7 cellular contexts compared by ENCODE assay signal in the genomic region with DNA sequence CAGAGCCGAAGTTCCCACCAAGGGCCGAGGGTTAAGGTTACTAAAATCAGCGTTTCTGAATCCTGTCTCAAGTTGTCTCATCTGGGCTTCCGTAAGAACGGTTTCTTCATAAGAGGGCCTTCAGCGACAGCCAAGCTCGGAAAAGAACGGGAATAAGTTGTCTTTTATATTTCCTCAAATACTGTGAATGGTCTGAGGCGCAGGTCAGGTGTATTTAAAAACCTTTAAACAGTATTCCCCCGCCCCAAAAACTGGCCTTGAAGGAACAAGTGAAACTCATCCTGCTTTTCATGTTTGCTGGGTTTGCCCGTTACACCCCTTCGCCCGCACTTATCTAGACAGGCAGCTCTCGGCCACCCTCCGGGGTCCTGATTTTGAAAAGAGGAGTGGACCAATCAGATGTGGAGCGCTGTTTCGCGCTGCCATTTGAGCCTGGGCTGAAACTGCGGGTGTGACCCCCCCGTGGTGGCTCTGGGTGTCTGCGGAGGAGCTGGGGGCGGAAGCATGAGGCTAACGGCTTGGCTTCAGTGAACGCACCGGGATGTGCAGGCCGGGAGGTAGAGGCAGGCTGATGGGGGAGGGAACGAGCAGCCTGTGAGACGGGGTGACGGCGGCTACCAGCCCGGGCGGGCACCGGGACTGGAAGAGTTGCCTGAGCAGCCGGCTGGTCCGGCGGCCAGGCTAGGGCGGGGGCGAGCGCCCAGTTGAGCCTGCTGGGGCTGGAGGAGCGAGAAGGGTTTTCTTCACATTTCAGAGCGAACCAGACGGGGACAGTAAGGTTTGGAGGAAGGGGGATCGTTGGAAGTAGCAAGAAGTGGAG. TPM values are rescaled to one million over a fixed set of nuclear protein-coding genes. Genes with fewer than 3 reads are reported as not detected.
DNase-seq lines count a peak whose midpoint lies in the region; ATAC-seq, FAIRE-seq and TF ChIP-seq lines count a peak whose summit lies in the region.
"Not testable (repeated sequence)": the region's sequence is repeated elsewhere in the genome, so short reads cannot be mapped to it uniquely, and the experiment has no call there.

A gene with protein sequence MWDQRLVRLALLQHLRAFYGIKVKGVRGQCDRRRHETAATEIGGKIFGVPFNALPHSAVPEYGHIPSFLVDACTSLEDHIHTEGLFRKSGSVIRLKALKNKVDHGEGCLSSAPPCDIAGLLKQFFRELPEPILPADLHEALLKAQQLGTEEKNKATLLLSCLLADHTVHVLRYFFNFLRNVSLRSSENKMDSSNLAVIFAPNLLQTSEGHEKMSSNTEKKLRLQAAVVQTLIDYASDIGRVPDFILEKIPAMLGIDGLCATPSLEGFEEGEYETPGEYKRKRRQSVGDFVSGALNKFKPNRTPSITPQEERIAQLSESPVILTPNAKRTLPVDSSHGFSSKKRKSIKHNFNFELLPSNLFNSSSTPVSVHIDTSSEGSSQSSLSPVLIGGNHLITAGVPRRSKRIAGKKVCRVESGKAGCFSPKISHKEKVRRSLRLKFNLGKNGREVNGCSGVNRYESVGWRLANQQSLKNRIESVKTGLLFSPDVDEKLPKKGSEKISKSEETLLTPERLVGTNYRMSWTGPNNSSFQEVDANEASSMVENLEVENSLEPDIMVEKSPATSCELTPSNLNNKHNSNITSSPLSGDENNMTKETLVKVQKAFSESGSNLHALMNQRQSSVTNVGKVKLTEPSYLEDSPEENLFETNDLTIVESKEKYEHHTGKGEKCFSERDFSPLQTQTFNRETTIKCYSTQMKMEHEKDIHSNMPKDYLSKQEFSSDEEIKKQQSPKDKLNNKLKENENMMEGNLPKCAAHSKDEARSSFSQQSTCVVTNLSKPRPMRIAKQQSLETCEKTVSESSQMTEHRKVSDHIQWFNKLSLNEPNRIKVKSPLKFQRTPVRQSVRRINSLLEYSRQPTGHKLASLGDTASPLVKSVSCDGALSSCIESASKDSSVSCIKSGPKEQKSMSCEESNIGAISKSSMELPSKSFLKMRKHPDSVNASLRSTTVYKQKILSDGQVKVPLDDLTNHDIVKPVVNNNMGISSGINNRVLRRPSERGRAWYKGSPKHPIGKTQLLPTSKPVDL (plus strand): TSS at position 454 of the 820 bp plus-strand sequence. CDS start 708 bp downstream, outside the sequence.

- H3K9me3 Mint-ChIP-seq in effector memory CD8-positive, alpha-beta T cell = not testable (repeated sequence)

- not testable (repeated sequence) for TF ChIP-seq CTCF in smooth muscle cell (IDR thresholded peaks at IDR 0.05; ENCODE audit: borderline replicate concordance, insufficient read depth, poor library complexity, severe bottlenecking)

- H3K4me2 ChIP-seq in smooth muscle cell = peak within 1 kb of the TSS; percentile 96

- peaks cover 9 to 19% of the 10 kb centered on the region in 2 donors for H3K4me1 Mint-ChIP-seq in effector memory CD8-positive, alpha-beta T cell (ENCODE audit: low read depth in 2 of 2)

- FAIRE-seq in GM18507 (lab: Jason Lieb, UNC) = peak; percentile 93

- H4K20me1 ChIP-seq in smooth muscle cell (ENCODE audit: low read depth) = not testable (repeated sequence)

- peak within 1 kb of the TSS; percentile 90 for H2AFZ ChIP-seq in smooth muscle cell (ENCODE audit: low read depth)

- 0% methylated on average over 30 of the region's 43 CpGs for WGBS in smooth muscle cell (ENCODE audit: low lambda C conversion rate)

- peak within 1 kb of the TSS; percentile 84 for H3K4me3 ChIP-seq in smooth muscle cell

- peak; percentile 55 for ATAC-seq in HG02763 (IDR thresholded peaks at IDR 0.05; ENCODE audit: unreplicated experiment)
- ATAC-seq in effector memory CD8-positive, alpha-beta T cell (replicated peaks) = peak; percentile 83

- H3K36me3 ChIP-seq in smooth muscle cell (ENCODE audit: low read depth) = not testable (repeated sequence)

- H3K4me1 ChIP-seq in smooth muscle cell (ENCODE audit: low read depth) = not testable (repeated sequence)

- H3K9ac ChIP-seq in smooth muscle cell (ENCODE audit: low read depth) = peak within 1 kb of the TSS; percentile 66

- not testable (repeated sequence) for H3K27me3 ChIP-seq in smooth muscle cell (ENCODE audit: low read depth)

- H3K79me2 ChIP-seq in smooth muscle cell (ENCODE audit: low read depth) = peaks cover 31% of the 10 kb centered on the region

- peak within 1 kb of the TSS; percentile 83 to 97 for H3K27ac Mint-ChIP-seq in effector memory CD8-positive, alpha-beta T cell

- H3K27ac ChIP-seq in smooth muscle cell (ENCODE audit: low read depth) = peak within 1 kb of the TSS; percentile 77

- not testable (repeated sequence) for DNase-seq in GM18507 (ENCODE audit: extremely low spot score, insufficient read length, low read depth); smooth muscle cell (lab: John Stamatoyannopoulos, UW; ENCODE audit: unreplicated experiment)
- peak; percentile 81 for DNase-seq in NCI-H460 (ENCODE audit: extremely low read depth, low read depth)
- DNase-seq in activated CD8-positive, alpha-beta memory T cell treated with anti-CD3 and anti-CD28 coated beads, Interleukin-2, amount 50 U/mL, for 48 hours = peak; percentile 84
- DNase-seq in effector memory CD8-positive, alpha-beta T cell = peak; percentile 81 to 88 (median 83)
- DNase-seq in left kidney (ENCODE audit: low read depth, low spot score) = peak; percentile 97

- H3F3A ChIP-seq in smooth muscle cell (ENCODE audit: low read depth) = not testable (repeated sequence)

- H3K36me3 Mint-ChIP-seq in effector memory CD8-positive, alpha-beta T cell (ENCODE audit: insufficient read depth) = peaks cover 14% of the 10 kb centered on the region

- H3K9me3 ChIP-seq in smooth muscle cell (replicated peaks; ENCODE audit: low read depth) = not testable (repeated sequence)

- H3K27me3 Mint-ChIP-seq in effector memory CD8-positive, alpha-beta T cell = not testable (repeated sequence)

- peak within 1 kb of the TSS; percentile 90 to 92 for H3K4me3 Mint-ChIP-seq in effector memory CD8-positive, alpha-beta T cell

RNA-seq across cellular contexts. Expression of the gene that starts here (rescaled TPM):
- total RNA-seq in NCI-H460 (2014; rRNA removed; shearing (Covaris generic)) = 49.6 and 49.9 TPM in 2 replicates
- 24.5 and 38.6 TPM in 2 replicates for polyA plus RNA-seq in NCI-H460 (2014; cell fraction: nucleus; rRNA removed)
- total RNA-seq in smooth muscle cell = 9.0 and 9.1 TPM in 2 replicates
- polyA plus RNA-seq in smooth muscle cell = 6.0 and 7.8 TPM in 2 replicates
